18 cellular contexts compared by ENCODE assay signal in the genomic region with DNA sequence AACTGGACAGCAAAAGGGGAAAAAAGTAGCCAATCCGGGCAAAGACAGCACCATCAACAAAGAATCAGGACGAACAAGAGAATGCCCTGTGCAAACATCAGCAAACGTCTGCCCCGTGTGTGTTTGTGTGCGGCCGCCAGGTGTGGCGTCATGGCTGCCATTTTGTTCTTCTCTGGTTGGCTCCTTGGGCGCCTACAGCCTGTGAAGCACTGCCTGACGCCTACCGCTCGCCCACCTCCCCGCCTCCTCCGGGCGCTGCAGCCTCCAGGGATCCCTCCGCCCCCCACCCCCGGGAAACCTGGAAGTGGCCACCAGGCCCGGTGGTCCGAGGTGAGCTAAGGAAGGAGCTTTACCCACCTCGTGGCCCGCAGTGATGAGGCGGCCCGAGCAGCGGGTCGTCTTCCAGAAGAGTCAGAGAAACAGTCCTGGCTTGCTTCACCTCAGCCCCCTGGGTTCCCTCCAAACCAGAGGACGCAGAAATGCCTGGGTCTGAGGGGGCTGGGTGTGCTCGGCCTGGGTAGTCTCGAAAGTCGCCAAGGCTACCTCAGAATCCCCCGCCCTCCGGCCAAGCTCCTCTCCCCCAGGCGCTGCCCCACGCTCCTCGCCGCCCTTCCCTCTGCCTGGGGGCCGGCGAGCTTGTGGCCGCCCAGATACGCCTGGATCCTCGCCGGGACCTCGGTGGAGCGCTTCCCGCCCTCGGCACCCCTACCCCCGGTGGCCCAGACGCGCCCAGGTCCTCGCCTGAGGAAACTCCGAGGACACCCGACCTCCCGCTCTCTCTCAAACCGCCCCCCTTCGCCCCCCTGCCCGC.
A peak's percentile ranks its signal among the peaks of the same experiment; 100 is the strongest.
DNase-seq lines count a peak whose midpoint lies in the region; TF ChIP-seq lines count a peak whose summit lies in the region.
"Had no signal": no experiment of that assay in that cellular context is flagged by ENCODE, and none has a peak within 500 bp of the region (broad histone marks: within the 10 kb centered on the region; RNA-seq: fewer than 3 reads in every experiment).

No MANE protein-coding gene starts in this region.

- H3K4me3 Mint-ChIP-seq in Calu3 (ENCODE audit: low read depth, unreplicated experiment): no peak overlapping the region
- no peak overlapping the region for H3K4me3 Mint-ChIP-seq in endodermal cell
- H3K4me3 Mint-ChIP-seq: CD8-positive, alpha-beta T cell; HFFc6 had no signal

- H3K4me3 ChIP-seq in OCI-LY3 (ENCODE audit: low read length) (no peak overlapping the region), endodermal cell (ENCODE audit: low read length) (no peak overlapping the region), spleen (no peak overlapping the region), smooth muscle cell (no peak overlapping the region)
- H3K4me3 ChIP-seq: Peyer's patch had no signal

- H3K27ac ChIP-seq in OCI-LY3 (ENCODE audit: low read length): peak overlapping the region; percentile 99; the same call in 1 of the 2 replicates
- no peak overlapping the region for H3K27ac ChIP-seq in endodermal cell (ENCODE audit: low read depth, low read length)
- no peak overlapping the region for H3K27ac ChIP-seq in spleen
- H3K27ac ChIP-seq in smooth muscle cell (ENCODE audit: low read depth): no peak overlapping the region
- H3K27ac ChIP-seq: Peyer's patch had no signal

- H3K9me3 ChIP-seq in OCI-LY3 (ENCODE audit: insufficient read depth, low read length) (no peaks in the 10 kb centered on the region), endodermal cell (ENCODE audit: control insufficient read depth, low read length) (no peaks in the 10 kb centered on the region), spleen (no peaks in the 10 kb centered on the region), smooth muscle cell (replicated peaks; ENCODE audit: low read depth) (no peaks in the 10 kb centered on the region)
- H3K9me3 ChIP-seq: Peyer's patch had no signal

- TF ChIP-seq CTCF in Calu3 (IDR thresholded peaks at IDR 0.05; ENCODE audit: unreplicated experiment) (no peak), OCI-LY3 (IDR thresholded peaks at IDR 0.05; ENCODE audit: low read depth, low read length) (no peak), endodermal cell (conservative IDR thresholded peaks at IDR 0.05) (no peak), spleen (IDR thresholded peaks at IDR 0.05 in 8 of 11, conservative IDR thresholded peaks at IDR 0.05 in 3 of 11) (no peak), smooth muscle cell (IDR thresholded peaks at IDR 0.05; ENCODE audit: borderline replicate concordance, insufficient read depth, poor library complexity, severe bottlenecking) (no peak)

- WGBS in endodermal cell (ENCODE audit: insufficient coverage in 1 of 2, insufficient read length in 1 of 2), 2 experiments: 94 to 95% methylated on average over 32 to 54 of the region's 54 CpGs
- WGBS in spleen, 5 donors: 95 to 96% (median 95%) methylated on average over 54 of the region's 54 CpGs
- 96% methylated on average over 38 of the region's 54 CpGs for WGBS in smooth muscle cell (ENCODE audit: low lambda C conversion rate)

- H3K9me3 Mint-ChIP-seq in Calu3 (ENCODE audit: low read depth, unreplicated experiment): peaks cover 3% of the 10 kb centered on the region
- H3K9me3 Mint-ChIP-seq in endodermal cell: no peaks in the 10 kb centered on the region
- H3K9me3 Mint-ChIP-seq: CD8-positive, alpha-beta T cell; HFFc6 had no signal

- CTCF ChIA-PET in Calu3 (lab: Charles Lee): interaction anchor here (0.6 to 1.1 kb wide), 2 partner anchors 14 to 33 kb away, joined by 4 to 6 read pairs; no protein-coding TSS in a partner anchor

- H3K4me2 ChIP-seq in OCI-LY3 (ENCODE audit: low read length): no peak overlapping the region
- H3K4me2 ChIP-seq in smooth muscle cell: no peak overlapping the region

- H3K79me2 ChIP-seq in OCI-LY3 (ENCODE audit: low read length) (peaks cover 99% of the 10 kb centered on the region), smooth muscle cell (ENCODE audit: low read depth) (no peaks in the 10 kb centered on the region)

- peaks cover 66% of the 10 kb centered on the region for H3K4me1 Mint-ChIP-seq in Calu3 (ENCODE audit: low read depth, unreplicated experiment)
- peaks cover 50% of the 10 kb centered on the region for H3K4me1 Mint-ChIP-seq in endodermal cell

- no peaks in the 10 kb centered on the region for H3F3A ChIP-seq in smooth muscle cell (ENCODE audit: low read depth)

- no peak for DNase-seq in Calu3
- DNase-seq in endodermal cell: no peak
- peak; percentile 75 for DNase-seq in spleen
- DNase-seq in smooth muscle cell (lab: John Stamatoyannopoulos, UW; ENCODE audit: unreplicated experiment): no peak
- no peak for DNase-seq in midbrain (lab: John Stamatoyannopoulos, UW)
- no peak for DNase-seq in hippocampal formation (lab: John Stamatoyannopoulos, UW)
- DNase-seq: CD8-positive, alpha-beta T cell; DMS 273 treated with DMSO at 0.1 percent for 48 hours; GDM1; GOT3; HFFc6; KG1; NCI-H1436 treated with DMSO at 0.1 percent for 48 hours; NCI-H2081; NCI-H774; Peyer's patch; SHP77 had no signal

- H3K9ac ChIP-seq in OCI-LY3 (ENCODE audit: low read length): no peak overlapping the region
- H3K9ac ChIP-seq in endodermal cell (ENCODE audit: extremely low read depth, low read length, poor library complexity, severe bottlenecking): no peak overlapping the region
- H3K9ac ChIP-seq in smooth muscle cell (ENCODE audit: low read depth): no peak overlapping the region

- H2AFZ ChIP-seq in OCI-LY3 (ENCODE audit: low read depth, low read length) (no peak overlapping the region), smooth muscle cell (ENCODE audit: low read depth) (no peak overlapping the region)

- intact Hi-C loops in Calu3 (cut with micrococcal nuclease; ENCODE audit: unreplicated experiment): no loop called here
- intact Hi-C loops in spleen (cut with DNase I; ENCODE audit: low total_unique reads): no loop called here

- H3K27me3 Mint-ChIP-seq in Calu3 (ENCODE audit: unreplicated experiment) (no peaks in the 10 kb centered on the region), endodermal cell (ENCODE audit: insufficient read depth) (no peaks in the 10 kb centered on the region)

- H3K36me3 ChIP-seq in OCI-LY3 (replicated peaks; ENCODE audit: low read depth, low read length) (peaks cover 66% of the 10 kb centered on the region), endodermal cell (ENCODE audit: control insufficient read depth, insufficient read depth, low read length) (peaks cover 52% of the 10 kb centered on the region), spleen (no peaks in the 10 kb centered on the region), smooth muscle cell (ENCODE audit: low read depth) (no peaks in the 10 kb centered on the region)
- H3K36me3 ChIP-seq: Peyer's patch had no signal

- H3K36me3 Mint-ChIP-seq in Calu3 (ENCODE audit: insufficient read depth, unreplicated experiment): peaks cover 28% of the 10 kb centered on the region
- peaks cover 44% of the 10 kb centered on the region for H3K36me3 Mint-ChIP-seq in endodermal cell (ENCODE audit: low read depth)
- H3K36me3 Mint-ChIP-seq: CD8-positive, alpha-beta T cell had no signal

- no TSS peak for BruUV-seq in Calu3 (replicated peaks; lab: Mats Ljungman, UMichigan)

- TF ChIP-seq POLR2A in spleen (IDR thresholded peaks at IDR 0.05): no peak

- peaks cover 50% of the 10 kb centered on the region for H3K4me1 ChIP-seq in OCI-LY3 (ENCODE audit: low read length)
- H3K4me1 ChIP-seq in endodermal cell (ENCODE audit: control insufficient read depth, insufficient read depth, low read length): peaks cover 28% of the 10 kb centered on the region
- peaks cover 0 to 40% (median 28%) of the 10 kb centered on the region in 6 donors for H3K4me1 ChIP-seq in spleen
- H3K4me1 ChIP-seq in smooth muscle cell (ENCODE audit: low read depth): no peaks in the 10 kb centered on the region
- H3K4me1 ChIP-seq: Peyer's patch had no signal

- H4K20me1 ChIP-seq in OCI-LY3 (ENCODE audit: insufficient read depth, low read length) (peaks cover 79% of the 10 kb centered on the region), smooth muscle cell (ENCODE audit: low read depth) (no peaks in the 10 kb centered on the region)

- H3K27me3 ChIP-seq in OCI-LY3 (ENCODE audit: low read depth, low read length) (no peaks in the 10 kb centered on the region), endodermal cell (ENCODE audit: control insufficient read depth, insufficient read depth, low read length, poor library complexity, severe bottlenecking) (no peaks in the 10 kb centered on the region), spleen (replicated peaks in 1 of 7) (no peaks in the 10 kb centered on the region), smooth muscle cell (ENCODE audit: low read depth) (no peaks in the 10 kb centered on the region)
- H3K27me3 ChIP-seq: Peyer's patch had no signal

- H3K27ac Mint-ChIP-seq in Calu3 (ENCODE audit: unreplicated experiment) (peak overlapping the region; percentile 70), endodermal cell (peak overlapping the region; percentile 56)
- H3K27ac Mint-ChIP-seq: CD8-positive, alpha-beta T cell had no signal
